Comparison of ENCODE assay signal across 11 cellular contexts in the genomic region with DNA sequence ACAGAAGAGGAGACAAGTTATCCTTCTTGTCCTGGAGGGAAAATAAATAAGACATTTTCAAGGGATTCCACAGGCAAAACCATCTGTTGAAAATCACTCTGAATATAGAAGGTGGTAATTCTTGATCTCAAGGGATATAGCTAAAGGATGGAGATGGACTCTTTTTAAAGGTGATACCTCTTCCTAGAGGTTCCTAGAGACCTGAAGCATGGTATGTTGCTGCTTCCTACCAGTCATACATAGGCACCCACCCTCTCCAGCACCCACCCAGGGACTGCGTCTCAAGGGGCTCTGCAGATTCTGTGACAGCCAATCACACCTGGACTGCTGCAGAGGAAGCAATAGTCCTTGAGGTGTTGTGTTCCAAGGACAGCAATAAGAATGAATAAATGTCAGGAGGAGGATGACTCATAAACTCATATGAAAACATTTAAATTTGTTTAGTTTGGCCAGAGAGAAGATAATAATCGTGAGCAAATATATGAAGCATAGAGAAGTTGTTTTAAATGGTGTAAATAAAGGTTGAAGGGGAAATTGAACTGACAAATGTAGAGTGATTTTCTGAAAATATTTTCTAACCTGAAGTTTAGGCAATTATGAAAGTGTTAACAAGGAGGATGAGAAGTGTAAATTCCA.
DNase-seq lines count a peak whose midpoint lies in the region; ATAC-seq and TF ChIP-seq lines count a peak whose summit lies in the region.
"Had no signal": no experiment of that assay in that cellular context is flagged by ENCODE, and none has a peak within 500 bp of the region (broad histone marks: within the 10 kb centered on the region; RNA-seq: fewer than 3 reads in every experiment).

No MANE protein-coding gene starts in this region.

- H3K27ac Mint-ChIP-seq in mesothelial cell of epicardium, result peak overlapping the region; percentile 35
- H3K27ac Mint-ChIP-seq: CD4-positive, alpha-beta T cell; WTC11 had no signal

- peaks cover 27% of the 10 kb centered on the region for H3K9me3 Mint-ChIP-seq in mesothelial cell of epicardium

- 58 to 64% methylated on average over 2 of the region's 2 CpGs for WGBS in transverse colon (ENCODE audit: low coverage in 1 of 2), 2 donors

- no peaks in the 10 kb centered on the region for H3K27me3 ChIP-seq in transverse colon

- no peak for TF ChIP-seq POLR2A in transverse colon (IDR thresholded peaks at IDR 0.05)

- TF ChIP-seq EP300 in transverse colon (IDR thresholded peaks at IDR 0.05; ENCODE audit: low read depth), result no peak

- no peak overlapping the region for H3K4me3 Mint-ChIP-seq in mesothelial cell of epicardium
- H3K4me3 Mint-ChIP-seq: CD4-positive, alpha-beta T cell; WTC11 had no signal

- TF ChIP-seq CTCF in mesothelial cell of epicardium (IDR thresholded peaks at IDR 0.05; ENCODE audit: unreplicated experiment) (no peak), GM20000 (IDR thresholded peaks at IDR 0.05; ENCODE audit: extremely low read depth, missing control alignments) (no peak), transverse colon (IDR thresholded peaks at IDR 0.05) (no peak)

- no peaks in the 10 kb centered on the region for H3K9me3 ChIP-seq in transverse colon

- peaks cover 26% of the 10 kb centered on the region for H3K4me1 Mint-ChIP-seq in mesothelial cell of epicardium

- in situ Hi-C loops in transverse colon (cut with MboI; ENCODE audit: low pct_ligation_motif_present in 1 of 4, low pct_unique_long_range_greater_than_20kb in 1 of 4, low sequenced_read_pairs in 3 of 4), result loop anchor here (25.0 kb wide), 1 partner anchor 923 kb away; no protein-coding TSS in a partner anchor

- H3K27ac ChIP-seq in transverse colon, result no peak overlapping the region

- H3K4me1 ChIP-seq in transverse colon, result no peaks in the 10 kb centered on the region

- H3K27me3 Mint-ChIP-seq in mesothelial cell of epicardium (ENCODE audit: low read depth), result no peaks in the 10 kb centered on the region
- H3K27me3 Mint-ChIP-seq: CD4-positive, alpha-beta T cell had no signal

- H3K36me3 Mint-ChIP-seq in mesothelial cell of epicardium, result peaks cover 18% of the 10 kb centered on the region

- intact Hi-C loops in transverse colon (cut with DNase I; ENCODE audit: low total_unique reads), result no loop called here

- H3K36me3 ChIP-seq in transverse colon, result no peaks in the 10 kb centered on the region

- ATAC-seq in GM21390 (IDR thresholded peaks at IDR 0.05; ENCODE audit: unreplicated experiment), result no peak

- no peak overlapping the region for H3K4me3 ChIP-seq in transverse colon

- DNase-seq in EH (ENCODE audit: low read depth) (peak; percentile 54), NCI-H2029 (lab: John Stamatoyannopoulos, UW) (peak; percentile 29), brain pericyte (ENCODE audit: low read depth, low spot score) (peak; percentile 32), mesothelial cell of epicardium (ENCODE audit: low spot score in 2 of 2, unreplicated experiment in 2 of 2) (no peak), retina (no peak), GM20000 (ENCODE audit: low spot score) (no peak), transverse colon (no peak)
- DNase-seq: SIG-M5 had no signal

Comparison
In these comparisons a context has a peak if more than half of its experiments do, and no peak if none do; other contexts are left out.
1. DNase-seq: peak in EH (single experiment), NCI-H2029 (single experiment) and brain pericyte (single experiment); none in mesothelial cell of epicardium (0 of 2), retina (single experiment), GM20000 (single experiment) and transverse colon (single experiment).